In the genomic region with DNA sequence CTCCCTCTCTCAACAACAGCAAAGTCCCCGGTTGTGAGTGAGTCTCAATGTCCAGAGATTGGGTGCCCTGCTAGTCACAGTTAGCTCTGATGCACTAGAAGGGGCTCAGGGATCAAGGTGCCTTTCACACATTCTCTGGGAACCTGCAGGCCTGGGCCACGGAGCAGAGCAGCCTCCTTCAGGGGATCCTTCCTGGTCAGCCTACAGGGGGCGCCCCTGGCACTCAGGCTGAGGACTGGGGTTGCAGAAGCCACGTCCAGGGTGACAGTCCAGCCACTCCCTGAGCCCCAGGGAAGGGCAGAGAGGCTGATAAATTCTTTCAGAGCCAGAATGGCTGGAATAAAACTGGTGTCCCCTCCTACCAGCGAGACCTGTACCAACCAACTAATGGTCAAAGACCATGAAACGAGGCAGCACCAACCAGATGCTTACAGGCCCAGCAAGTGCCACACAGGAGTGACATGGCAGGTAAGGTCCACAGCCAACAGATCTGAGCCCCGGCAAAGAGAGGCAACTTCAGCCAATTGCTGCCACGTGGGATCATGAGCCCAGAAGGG, we compare ENCODE assay signal across 1 cellular context.
TF ChIP-seq lines count a peak whose summit lies in the region.

No MANE protein-coding gene starts in this region.

TF ChIP-seq in SK-N-SH treated with all-trans-retinoic acid at 6 μM for 48 hours, 23 proteins besides CTCF, POLR2A, EP300 and RAD21 (continued from another document):
- TF ChIP-seq CSRNP3 (CRISPR knock-in tag; IDR thresholded peaks at IDR 0.05) (no peak), PATZ1 (CRISPR knock-in tag; IDR thresholded peaks at IDR 0.05; ENCODE audit: borderline replicate concordance) (no peak), PPARA (CRISPR knock-in tag; IDR thresholded peaks at IDR 0.05; ENCODE audit: borderline replicate concordance) (no peak)
